22 cellular contexts compared by ENCODE assay signal in genomic region chr16:68357521-68357922, GRCh38. TPM values are rescaled to one million over a fixed set of nuclear protein-coding genes. Genes with fewer than 3 reads are reported as not detected.
A peak's percentile ranks its signal among the peaks of the same experiment; 100 is the strongest.
DNase-seq lines count a peak whose midpoint lies in the region; ATAC-seq and TF ChIP-seq lines count a peak whose summit lies in the region.
"Had no signal": no experiment of that assay in that cellular context is flagged by ENCODE, and none has a peak within 500 bp of the region (broad histone marks: within the 10 kb centered on the region; RNA-seq: fewer than 3 reads in every experiment).

No MANE protein-coding gene starts in this region.

- H3K27ac ChIP-seq in naive thymus-derived CD4-positive, alpha-beta T cell (ENCODE audit: low read depth, low read length): no peak overlapping the region
- H3K27ac ChIP-seq in CD4-positive, alpha-beta T cell (ENCODE audit: low read depth, low read length): no peak overlapping the region
- H3K27ac ChIP-seq: HL-60, PC-9 had no signal

- no peak overlapping the region for H3K4me3 ChIP-seq in GM06990 (replicated peaks; ENCODE audit: low read depth, low read length)
- no peak overlapping the region for H3K4me3 ChIP-seq in naive thymus-derived CD4-positive, alpha-beta T cell (ENCODE audit: low read length)
- H3K4me3 ChIP-seq: GM23338, MG63, PC-9, SJCRH30 had no signal

- intact Hi-C loops in activated CD8-positive, alpha-beta T cell treated with anti-CD3 and anti-CD28 coated beads for 36 hours (cut with micrococcal nuclease): no loop called here
- intact Hi-C loops in naive thymus-derived CD4-positive, alpha-beta T cell (cut with micrococcal nuclease): loop anchor here in 1 of 2 donors (5.0 kb wide), 1 partner anchor 60 kb away; no protein-coding TSS in a partner anchor
- intact Hi-C loops in CD4-positive, alpha-beta T cell (cut with DNase I, micrococcal nuclease): no loop called here

- no peaks in the 10 kb centered on the region for H3K27me3 ChIP-seq in GM06990 (replicated peaks; ENCODE audit: control insufficient read depth, insufficient read depth, low read length)
- no peaks in the 10 kb centered on the region for H3K27me3 ChIP-seq in naive thymus-derived CD4-positive, alpha-beta T cell (ENCODE audit: control insufficient read depth in 2 of 2, insufficient read depth in 2 of 2, low read length in 2 of 2)
- H3K27me3 ChIP-seq in CD4-positive, alpha-beta T cell (ENCODE audit: control insufficient read depth, insufficient read depth, low read length): no peaks in the 10 kb centered on the region
- H3K27me3 ChIP-seq: BE2C, MG63, SJCRH30 had no signal

- CTCF ChIA-PET in activated CD8-positive, alpha-beta T cell treated with anti-CD3 and anti-CD28 coated beads, Interleukin-2, amount 10 ng/mL, durations not matched to agents 7 days and 5 days (lab: Charles Lee): interaction anchor here (0.8 to 6.0 kb wide), 7 partner anchors 8 to 163 kb away, joined by 3 to 34 read pairs (median 4); partner anchors contain the start of gene SLC7A6
- CTCF ChIA-PET in activated CD8-positive, alpha-beta T cell treated with anti-CD3 and anti-CD28 coated beads for 36 hours (lab: Charles Lee): interaction anchor here (0.9 to 5.3 kb wide), 6 partner anchors 10 to 163 kb away, joined by 3 to 28 read pairs (median 6); partner anchors contain the start of gene SLC7A6
- CTCF ChIA-PET in naive thymus-derived CD4-positive, alpha-beta T cell (lab: Charles Lee): interaction anchor here (0.8 kb wide), 1 partner anchor 131 kb away, joined by 3 read pairs; no protein-coding TSS in a partner anchor
- CTCF ChIA-PET in CD4-positive, alpha-beta T cell (lab: Charles Lee): no interaction called here

- peaks cover 3% of the 10 kb centered on the region for H3K27me3 Mint-ChIP-seq in activated CD8-positive, alpha-beta T cell treated with anti-CD3 and anti-CD28 coated beads, Interleukin-2, amount 10 ng/mL, durations not matched to agents 7 days and 5 days (ENCODE audit: low read depth)
- H3K27me3 Mint-ChIP-seq in activated CD8-positive, alpha-beta T cell treated with anti-CD3 and anti-CD28 coated beads for 36 hours: no peaks in the 10 kb centered on the region
- H3K27me3 Mint-ChIP-seq in activated T-helper 17 cell treated with anti-CD3 and anti-CD28 coated beads, Interleukin-2, amount 50 U/mL, for 72 hours: no peaks in the 10 kb centered on the region
- H3K27me3 Mint-ChIP-seq in naive thymus-derived CD4-positive, alpha-beta T cell: no peaks in the 10 kb centered on the region
- no peaks in the 10 kb centered on the region for H3K27me3 Mint-ChIP-seq in CD4-positive, alpha-beta T cell

- peaks cover 25 to 34% of the 10 kb centered on the region in 2 donors for H3K4me1 ChIP-seq in naive thymus-derived CD4-positive, alpha-beta T cell (ENCODE audit: control insufficient read depth in 2 of 2, insufficient read depth in 2 of 2, low read length in 2 of 2)

- TF ChIP-seq CTCF in activated CD8-positive, alpha-beta T cell treated with anti-CD3 and anti-CD28 coated beads for 36 hours (IDR thresholded peaks at IDR 0.05): no peak
- peak; percentile 8 for TF ChIP-seq CTCF in GM06990 (IDR thresholded peaks at IDR 0.05; ENCODE audit: insufficient read depth, low read length, poor library complexity, severe bottlenecking)
- TF ChIP-seq CTCF in CD4-positive, alpha-beta T cell (IDR thresholded peaks at IDR 0.05): no peak

- POLR2A ChIA-PET in activated CD8-positive, alpha-beta T cell treated with anti-CD3 and anti-CD28 coated beads, Interleukin-2, amount 10 ng/mL, durations not matched to agents 7 days and 5 days (lab: Charles Lee): interaction anchor here (1.0 to 1.2 kb wide), 3 partner anchors 12 to 46 kb away, joined by 3 read pairs; partner anchors contain the start of genes PRMT7 and SLC7A6OS
- POLR2A ChIA-PET in activated CD8-positive, alpha-beta T cell treated with anti-CD3 and anti-CD28 coated beads for 36 hours (lab: Charles Lee): interaction anchor here (1.1 to 2.0 kb wide), 4 partner anchors 9 to 14 kb away, joined by 4 to 6 read pairs (median 4); no protein-coding TSS in a partner anchor
- POLR2A ChIA-PET in naive thymus-derived CD4-positive, alpha-beta T cell (lab: Charles Lee): no interaction called here
- POLR2A ChIA-PET in CD4-positive, alpha-beta T cell (lab: Charles Lee): no interaction called here

- H3K36me3 ChIP-seq in GM06990 (ENCODE audit: control insufficient read depth, insufficient read depth, low read length): peaks cover 42% of the 10 kb centered on the region
- H3K36me3 ChIP-seq in naive thymus-derived CD4-positive, alpha-beta T cell (ENCODE audit: control insufficient read depth in 2 of 3, insufficient read depth in 3 of 3, low read length in 3 of 3): peaks cover 0 to 51% (median 4%) of the 10 kb centered on the region in 3 experiments
- H3K36me3 ChIP-seq: MG63, SJCRH30 had no signal

- H3K4me3 Mint-ChIP-seq in activated CD8-positive, alpha-beta T cell treated with anti-CD3 and anti-CD28 coated beads, Interleukin-2, amount 10 ng/mL, durations not matched to agents 7 days and 5 days: no peak overlapping the region
- no peak overlapping the region for H3K4me3 Mint-ChIP-seq in activated CD8-positive, alpha-beta T cell treated with anti-CD3 and anti-CD28 coated beads for 36 hours
- peak overlapping the region; percentile 70 for H3K4me3 Mint-ChIP-seq in activated T-helper 17 cell treated with anti-CD3 and anti-CD28 coated beads, Interleukin-2, amount 50 U/mL, for 72 hours
- H3K4me3 Mint-ChIP-seq in naive thymus-derived CD4-positive, alpha-beta T cell: peak overlapping the region in 7 of 10 donors; percentile 7 to 87 (median 76)
- no peak overlapping the region for H3K4me3 Mint-ChIP-seq in CD4-positive, alpha-beta T cell
- H3K4me3 Mint-ChIP-seq: GM23338 had no signal

- no peaks in the 10 kb centered on the region for H3K9me3 ChIP-seq in naive thymus-derived CD4-positive, alpha-beta T cell (ENCODE audit: control insufficient read depth in 2 of 3, low read length in 3 of 3)
- no peaks in the 10 kb centered on the region for H3K9me3 ChIP-seq in CD4-positive, alpha-beta T cell (ENCODE audit: control insufficient read depth, low read length)
- H3K9me3 ChIP-seq: BE2C, MG63, SJCRH30 had no signal

- peaks cover 66% of the 10 kb centered on the region for H3K36me3 Mint-ChIP-seq in activated CD8-positive, alpha-beta T cell treated with anti-CD3 and anti-CD28 coated beads, Interleukin-2, amount 10 ng/mL, durations not matched to agents 7 days and 5 days (ENCODE audit: low read depth)
- peaks cover 48% of the 10 kb centered on the region for H3K36me3 Mint-ChIP-seq in activated CD8-positive, alpha-beta T cell treated with anti-CD3 and anti-CD28 coated beads for 36 hours (ENCODE audit: low read depth)
- H3K36me3 Mint-ChIP-seq in activated T-helper 17 cell treated with anti-CD3 and anti-CD28 coated beads, Interleukin-2, amount 50 U/mL, for 72 hours (ENCODE audit: low read depth): peaks cover 62% of the 10 kb centered on the region
- H3K36me3 Mint-ChIP-seq in naive thymus-derived CD4-positive, alpha-beta T cell: peaks cover 0 to 47% (median 14%) of the 10 kb centered on the region in 5 donors
- H3K36me3 Mint-ChIP-seq in CD4-positive, alpha-beta T cell (ENCODE audit: low read depth): peaks cover 56% of the 10 kb centered on the region

- H3K9me3 Mint-ChIP-seq in activated CD8-positive, alpha-beta T cell treated with anti-CD3 and anti-CD28 coated beads, Interleukin-2, amount 10 ng/mL, durations not matched to agents 7 days and 5 days (ENCODE audit: insufficient read depth): no peaks in the 10 kb centered on the region
- H3K9me3 Mint-ChIP-seq in activated CD8-positive, alpha-beta T cell treated with anti-CD3 and anti-CD28 coated beads for 36 hours: no peaks in the 10 kb centered on the region
- H3K9me3 Mint-ChIP-seq in activated T-helper 17 cell treated with anti-CD3 and anti-CD28 coated beads, Interleukin-2, amount 50 U/mL, for 72 hours: no peaks in the 10 kb centered on the region
- no peaks in the 10 kb centered on the region for H3K9me3 Mint-ChIP-seq in naive thymus-derived CD4-positive, alpha-beta T cell
- no peaks in the 10 kb centered on the region for H3K9me3 Mint-ChIP-seq in CD4-positive, alpha-beta T cell
- H3K9me3 Mint-ChIP-seq: GM23338 had no signal

- ATAC-seq in activated CD8-positive, alpha-beta T cell treated with anti-CD3 and anti-CD28 coated beads, Interleukin-2, amount 10 ng/mL, durations not matched to agents 7 days and 5 days: no peak
- no peak for ATAC-seq in activated CD8-positive, alpha-beta T cell treated with anti-CD3 and anti-CD28 coated beads for 36 hours
- ATAC-seq in activated T-helper 17 cell treated with anti-CD3 and anti-CD28 coated beads, Interleukin-2, amount 50 U/mL, for 72 hours (replicated peaks): no peak
- ATAC-seq in naive thymus-derived CD4-positive, alpha-beta T cell: no peak
- ATAC-seq in CD4-positive, alpha-beta T cell (ENCODE audit: poor library complexity): no peak
- ATAC-seq in GM19463 (IDR thresholded peaks at IDR 0.05; ENCODE audit: unreplicated experiment) (no peak), GM21619 (IDR thresholded peaks at IDR 0.05; ENCODE audit: unreplicated experiment) (no peak)
- ATAC-seq: GM23338 had no signal

- peaks cover 48% of the 10 kb centered on the region for H3K4me1 Mint-ChIP-seq in activated CD8-positive, alpha-beta T cell treated with anti-CD3 and anti-CD28 coated beads, Interleukin-2, amount 10 ng/mL, durations not matched to agents 7 days and 5 days (ENCODE audit: low read depth)
- peaks cover 34% of the 10 kb centered on the region for H3K4me1 Mint-ChIP-seq in activated CD8-positive, alpha-beta T cell treated with anti-CD3 and anti-CD28 coated beads for 36 hours (ENCODE audit: low read depth)
- peaks cover 6% of the 10 kb centered on the region for H3K4me1 Mint-ChIP-seq in activated T-helper 17 cell treated with anti-CD3 and anti-CD28 coated beads, Interleukin-2, amount 50 U/mL, for 72 hours
- H3K4me1 Mint-ChIP-seq in naive thymus-derived CD4-positive, alpha-beta T cell: peaks cover 19 to 49% (median 38%) of the 10 kb centered on the region in 7 donors
- H3K4me1 Mint-ChIP-seq in CD4-positive, alpha-beta T cell (ENCODE audit: low read depth): peaks cover 28% of the 10 kb centered on the region

- peak overlapping the region; percentile 57 for H3K27ac Mint-ChIP-seq in activated CD8-positive, alpha-beta T cell treated with anti-CD3 and anti-CD28 coated beads, Interleukin-2, amount 10 ng/mL, durations not matched to agents 7 days and 5 days
- no peak overlapping the region for H3K27ac Mint-ChIP-seq in activated CD8-positive, alpha-beta T cell treated with anti-CD3 and anti-CD28 coated beads for 36 hours
- no peak overlapping the region for H3K27ac Mint-ChIP-seq in activated T-helper 17 cell treated with anti-CD3 and anti-CD28 coated beads, Interleukin-2, amount 50 U/mL, for 72 hours
- no peak overlapping the region for H3K27ac Mint-ChIP-seq in naive thymus-derived CD4-positive, alpha-beta T cell
- no peak overlapping the region for H3K27ac Mint-ChIP-seq in CD4-positive, alpha-beta T cell
- H3K27ac Mint-ChIP-seq: GM23338 had no signal

- DNase-seq in activated CD8-positive, alpha-beta T cell treated with anti-CD3 and anti-CD28 coated beads, Interleukin-2, amount 10 ng/mL, durations not matched to agents 7 days and 5 days: no peak
- no peak for DNase-seq in activated CD8-positive, alpha-beta T cell treated with anti-CD3 and anti-CD28 coated beads for 36 hours
- DNase-seq in GM06990 (ENCODE audit: extremely low read depth, insufficient read length): no peak
- no peak for DNase-seq in naive thymus-derived CD4-positive, alpha-beta T cell
- DNase-seq in CD4-positive, alpha-beta T cell: no peak
- DNase-seq: BE2C, DMS79, HCEC 1CT, Karpas-422, MG63, NCI-H1092, NCI-H1436 treated with DMSO at 0.1 percent for 48 hours, NCI-H2029, NCI-H345, NCI-H524 treated with DMSO at 0.1 percent for 48 hours, PC-9, SJCRH30 had no signal

RNA-seq across cellular contexts. Expression of gene PRMT7, which starts 46.7 kb away (rescaled TPM):
- 10 to 100 TPM; 70.4 to 73.2 TPM for total RNA-seq in activated CD8-positive, alpha-beta T cell treated with anti-CD3 and anti-CD28 coated beads, Interleukin-2, amount 10 ng/mL, durations not matched to agents 7 days and 5 days
- 10 to 100 TPM; 67.4 to 78.4 TPM for total RNA-seq in activated CD8-positive, alpha-beta T cell treated with anti-CD3 and anti-CD28 coated beads for 36 hours
- total RNA-seq in activated T-helper 17 cell treated with anti-CD3 and anti-CD28 coated beads, Interleukin-2, amount 50 U/mL, for 72 hours: 10 to 100 TPM; 53.3 to 57.8 TPM
- total RNA-seq in naive thymus-derived CD4-positive, alpha-beta T cell: 10 to 100 TPM; 60.8 to 95.1 (median 89.4) TPM
- 10 to 100 TPM; 42.5 to 47.6 TPM for polyA plus RNA-seq in naive thymus-derived CD4-positive, alpha-beta T cell
- total RNA-seq in CD4-positive, alpha-beta T cell: 10 to 100 TPM; 46.3 to 51.0 TPM

RNA-seq across cellular contexts. Expression of gene SLC7A6OS, which starts 46.8 kb away (rescaled TPM):
- total RNA-seq in activated CD8-positive, alpha-beta T cell treated with anti-CD3 and anti-CD28 coated beads, Interleukin-2, amount 10 ng/mL, durations not matched to agents 7 days and 5 days: 10 to 100 TPM; 26.3 to 30.7 TPM
- total RNA-seq in activated CD8-positive, alpha-beta T cell treated with anti-CD3 and anti-CD28 coated beads for 36 hours: 10 to 100 TPM; 20.2 to 23.1 TPM
- 10 to 100 TPM; 21.3 to 21.8 TPM for total RNA-seq in activated T-helper 17 cell treated with anti-CD3 and anti-CD28 coated beads, Interleukin-2, amount 50 U/mL, for 72 hours
- 10 to 100 TPM; 31.4 to 50.3 (median 34.8) TPM for total RNA-seq in naive thymus-derived CD4-positive, alpha-beta T cell
- polyA plus RNA-seq in naive thymus-derived CD4-positive, alpha-beta T cell: 10 to 100 TPM; 22.1 to 35.6 TPM
- total RNA-seq in CD4-positive, alpha-beta T cell: 10 to 100 TPM; 29.0 to 32.1 TPM

Comparison
In these comparisons a context has a peak if more than half of its experiments do, and no peak if none do; other contexts are left out.
1. H3K4me3 Mint-ChIP-seq: peak in activated T-helper 17 cell treated with anti-CD3 and anti-CD28 coated beads, Interleukin-2, amount 50 U/mL, for 72 hours (single experiment) and naive thymus-derived CD4-positive, alpha-beta T cell (7 of 10); none in activated CD8-positive, alpha-beta T cell treated with anti-CD3 and anti-CD28 coated beads, Interleukin-2, amount 10 ng/mL, durations not matched to agents 7 days and 5 days (single experiment), activated CD8-positive, alpha-beta T cell treated with anti-CD3 and anti-CD28 coated beads for 36 hours (single experiment) and CD4-positive, alpha-beta T cell (single experiment).
2. POLR2A ChIA-PET loops: an anchor here in activated CD8-positive, alpha-beta T cell treated with anti-CD3 and anti-CD28 coated beads, Interleukin-2, amount 10 ng/mL, durations not matched to agents 7 days and 5 days (1.0 to 1.2 kb wide) and activated CD8-positive, alpha-beta T cell treated with anti-CD3 and anti-CD28 coated beads for 36 hours (1.1 to 2.0 kb wide); none called in naive thymus-derived CD4-positive, alpha-beta T cell and CD4-positive, alpha-beta T cell.